In the genomic region with DNA sequence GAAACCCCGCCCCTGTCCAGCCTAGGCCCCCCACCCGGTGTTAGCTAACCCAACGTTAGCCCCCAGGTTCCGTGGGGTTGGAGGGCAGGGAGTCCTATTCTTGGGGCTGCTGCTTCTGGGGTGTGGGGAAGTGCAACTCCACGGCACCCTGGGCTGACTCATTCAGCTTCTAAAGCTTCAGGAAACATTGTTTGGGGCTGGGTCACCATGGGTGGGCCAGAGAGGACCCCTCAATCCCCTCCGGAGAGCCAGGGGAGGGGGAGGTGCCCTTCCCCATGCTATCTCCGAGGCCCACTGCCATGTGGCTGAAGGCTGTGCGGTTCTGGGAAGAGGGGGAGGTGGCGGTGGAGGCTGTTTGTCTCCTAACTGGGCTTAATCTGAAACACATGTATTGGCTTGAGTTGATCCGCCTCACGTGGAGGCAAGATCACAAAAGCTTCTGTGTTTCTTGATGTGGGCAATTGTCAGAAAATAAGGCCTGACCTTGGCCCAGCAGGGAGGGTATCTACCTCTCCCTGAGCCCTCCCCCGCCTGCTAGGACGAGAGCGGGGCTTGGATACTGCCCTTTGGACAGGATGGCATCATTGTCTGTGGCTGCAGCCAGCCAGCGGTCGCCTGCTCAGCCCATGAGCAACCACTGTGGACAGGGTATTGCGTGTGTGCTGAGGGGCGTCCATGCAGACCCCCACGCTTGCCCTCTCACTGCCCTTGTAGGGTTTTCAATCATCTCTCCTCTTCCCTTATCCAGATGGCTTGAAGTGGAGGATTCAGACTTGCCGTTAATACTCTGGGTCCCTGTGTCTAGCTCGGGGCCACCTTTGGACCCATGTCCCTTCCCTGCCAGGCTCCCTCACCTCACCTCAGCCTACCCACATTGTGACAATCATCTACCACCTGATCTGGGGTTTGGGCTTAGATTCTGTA, we compare ENCODE assay signal across 1 cellular context.
TF ChIP-seq lines count a peak whose summit lies in the region.

No MANE protein-coding gene starts in this region.

TF ChIP-seq in HepG2, 621 proteins besides CTCF, POLR2A, EP300 and RAD21 (continued from another document and continues in another):
- TF ChIP-seq, protein P1, sequence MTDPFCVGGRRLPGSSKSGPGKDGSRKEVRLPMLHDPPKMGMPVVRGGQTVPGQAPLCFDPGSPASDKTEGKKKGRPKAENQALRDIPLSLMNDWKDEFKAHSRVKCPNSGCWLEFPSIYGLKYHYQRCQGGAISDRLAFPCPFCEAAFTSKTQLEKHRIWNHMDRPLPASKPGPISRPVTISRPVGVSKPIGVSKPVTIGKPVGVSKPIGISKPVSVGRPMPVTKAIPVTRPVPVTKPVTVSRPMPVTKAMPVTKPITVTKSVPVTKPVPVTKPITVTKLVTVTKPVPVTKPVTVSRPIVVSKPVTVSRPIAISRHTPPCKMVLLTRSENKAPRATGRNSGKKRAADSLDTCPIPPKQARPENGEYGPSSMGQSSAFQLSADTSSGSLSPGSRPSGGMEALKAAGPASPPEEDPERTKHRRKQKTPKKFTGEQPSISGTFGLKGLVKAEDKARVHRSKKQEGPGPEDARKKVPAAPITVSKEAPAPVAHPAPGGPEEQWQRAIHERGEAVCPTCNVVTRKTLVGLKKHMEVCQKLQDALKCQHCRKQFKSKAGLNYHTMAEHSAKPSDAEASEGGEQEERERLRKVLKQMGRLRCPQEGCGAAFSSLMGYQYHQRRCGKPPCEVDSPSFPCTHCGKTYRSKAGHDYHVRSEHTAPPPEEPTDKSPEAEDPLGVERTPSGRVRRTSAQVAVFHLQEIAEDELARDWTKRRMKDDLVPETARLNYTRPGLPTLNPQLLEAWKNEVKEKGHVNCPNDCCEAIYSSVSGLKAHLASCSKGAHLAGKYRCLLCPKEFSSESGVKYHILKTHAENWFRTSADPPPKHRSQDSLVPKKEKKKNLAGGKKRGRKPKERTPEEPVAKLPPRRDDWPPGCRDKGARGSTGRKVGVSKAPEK (CRISPR knock-in tag; IDR thresholded peaks at IDR 0.05; ENCODE audit: borderline replicate concordance) = no peak
- TF ChIP-seq NCOA5 (CRISPR knock-in tag; IDR thresholded peaks at IDR 0.05) (0 out of 2 replicates have a peak, but pooled peaks have one; percentile 36), ZSCAN5A (CRISPR knock-in tag; IDR thresholded peaks at IDR 0.05; ENCODE audit: borderline replicate concordance) (no peak; the same call in 1 of the 2 replicates), ZNF34 (CRISPR knock-in tag; IDR thresholded peaks at IDR 0.05; ENCODE audit: borderline replicate concordance) (no peak), HNRNPK (IDR thresholded peaks at IDR 0.05; ENCODE audit: low read depth, low read length, poor library complexity, severe bottlenecking) (no peak), ZGPAT (CRISPR knock-in tag; IDR thresholded peaks at IDR 0.05) (peak; percentile 93), NR3C1 (CRISPR knock-in tag; IDR thresholded peaks at IDR 0.05) (no peak), ATM (IDR thresholded peaks at IDR 0.05; ENCODE audit: borderline replicate concordance) (no peak), FOXC1 (CRISPR knock-in tag; IDR thresholded peaks at IDR 0.05; ENCODE audit: borderline replicate concordance) (peak; percentile 58; the same call in 1 of the 2 replicates), NFAT5 (CRISPR knock-in tag; IDR thresholded peaks at IDR 0.05) (no peak), MIXL1 (CRISPR knock-in tag; IDR thresholded peaks at IDR 0.05) (no peak), SIN3B (IDR thresholded peaks at IDR 0.05; ENCODE audit: low read length) (peak; percentile 23; the same call in 1 of the 2 replicates), FOXA3 (CRISPR knock-in tag; IDR thresholded peaks at IDR 0.05) (peak; percentile 79), RFX5 (IDR thresholded peaks at IDR 0.05; ENCODE audit: low read depth, low read length) (peak; percentile 57; the same call in 1 of the 2 replicates), IRF9 (CRISPR knock-in tag; IDR thresholded peaks at IDR 0.05; ENCODE audit: borderline replicate concordance) (peak; percentile 57), ZZZ3 (CRISPR knock-in tag; IDR thresholded peaks at IDR 0.05; ENCODE audit: borderline replicate concordance) (no peak), ZNF496 (CRISPR knock-in tag; IDR thresholded peaks at IDR 0.05; ENCODE audit: insufficient replicate concordance) (no peak), ZNF577 (CRISPR knock-in tag; IDR thresholded peaks at IDR 0.05; ENCODE audit: borderline replicate concordance, low read depth) (no peak), MAFK (conservative IDR thresholded peaks at IDR 0.05 in 1 of 2, IDR thresholded peaks at IDR 0.05 in 1 of 2; ENCODE audit: low read length in 2 of 2) (no peak), PAX8 (CRISPR knock-in tag; IDR thresholded peaks at IDR 0.05; ENCODE audit: borderline replicate concordance) (0 out of 2 replicates have a peak, but pooled peaks have one; percentile 36), ZNF256 (CRISPR knock-in tag; conservative IDR thresholded peaks at IDR 0.05) (no peak), ZNF768 (CRISPR knock-in tag; IDR thresholded peaks at IDR 0.05) (peak; percentile 46; the same call in 1 of the 2 replicates), PREB (CRISPR knock-in tag; IDR thresholded peaks at IDR 0.05) (no peak), BCL3 (CRISPR knock-in tag; IDR thresholded peaks at IDR 0.05) (no peak), HNRNPLL (IDR thresholded peaks at IDR 0.05; ENCODE audit: low read depth, low read length, poor library complexity, severe bottlenecking) (no peak)
- TF ChIP-seq, protein P2, sequence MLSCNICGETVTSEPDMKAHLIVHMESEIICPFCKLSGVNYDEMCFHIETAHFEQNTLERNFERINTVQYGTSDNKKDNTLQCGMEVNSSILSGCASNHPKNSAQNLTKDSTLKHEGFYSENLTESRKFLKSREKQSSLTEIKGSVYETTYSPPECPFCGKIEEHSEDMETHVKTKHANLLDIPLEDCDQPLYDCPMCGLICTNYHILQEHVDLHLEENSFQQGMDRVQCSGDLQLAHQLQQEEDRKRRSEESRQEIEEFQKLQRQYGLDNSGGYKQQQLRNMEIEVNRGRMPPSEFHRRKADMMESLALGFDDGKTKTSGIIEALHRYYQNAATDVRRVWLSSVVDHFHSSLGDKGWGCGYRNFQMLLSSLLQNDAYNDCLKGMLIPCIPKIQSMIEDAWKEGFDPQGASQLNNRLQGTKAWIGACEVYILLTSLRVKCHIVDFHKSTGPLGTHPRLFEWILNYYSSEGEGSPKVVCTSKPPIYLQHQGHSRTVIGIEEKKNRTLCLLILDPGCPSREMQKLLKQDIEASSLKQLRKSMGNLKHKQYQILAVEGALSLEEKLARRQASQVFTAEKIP (CRISPR knock-in tag; IDR thresholded peaks at IDR 0.05; ENCODE audit: borderline replicate concordance) = no peak; the same call in 1 of the 2 replicates
- TF ChIP-seq, protein P3, sequence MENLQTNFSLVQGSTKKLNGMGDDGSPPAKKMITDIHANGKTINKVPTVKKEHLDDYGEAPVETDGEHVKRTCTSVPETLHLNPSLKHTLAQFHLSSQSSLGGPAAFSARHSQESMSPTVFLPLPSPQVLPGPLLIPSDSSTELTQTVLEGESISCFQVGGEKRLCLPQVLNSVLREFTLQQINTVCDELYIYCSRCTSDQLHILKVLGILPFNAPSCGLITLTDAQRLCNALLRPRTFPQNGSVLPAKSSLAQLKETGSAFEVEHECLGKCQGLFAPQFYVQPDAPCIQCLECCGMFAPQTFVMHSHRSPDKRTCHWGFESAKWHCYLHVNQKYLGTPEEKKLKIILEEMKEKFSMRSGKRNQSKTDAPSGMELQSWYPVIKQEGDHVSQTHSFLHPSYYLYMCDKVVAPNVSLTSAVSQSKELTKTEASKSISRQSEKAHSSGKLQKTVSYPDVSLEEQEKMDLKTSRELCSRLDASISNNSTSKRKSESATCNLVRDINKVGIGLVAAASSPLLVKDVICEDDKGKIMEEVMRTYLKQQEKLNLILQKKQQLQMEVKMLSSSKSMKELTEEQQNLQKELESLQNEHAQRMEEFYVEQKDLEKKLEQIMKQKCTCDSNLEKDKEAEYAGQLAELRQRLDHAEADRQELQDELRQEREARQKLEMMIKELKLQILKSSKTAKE (CRISPR knock-in tag; IDR thresholded peaks at IDR 0.05; ENCODE audit: borderline replicate concordance) = peak; percentile 90
- TF ChIP-seq, protein P4, sequence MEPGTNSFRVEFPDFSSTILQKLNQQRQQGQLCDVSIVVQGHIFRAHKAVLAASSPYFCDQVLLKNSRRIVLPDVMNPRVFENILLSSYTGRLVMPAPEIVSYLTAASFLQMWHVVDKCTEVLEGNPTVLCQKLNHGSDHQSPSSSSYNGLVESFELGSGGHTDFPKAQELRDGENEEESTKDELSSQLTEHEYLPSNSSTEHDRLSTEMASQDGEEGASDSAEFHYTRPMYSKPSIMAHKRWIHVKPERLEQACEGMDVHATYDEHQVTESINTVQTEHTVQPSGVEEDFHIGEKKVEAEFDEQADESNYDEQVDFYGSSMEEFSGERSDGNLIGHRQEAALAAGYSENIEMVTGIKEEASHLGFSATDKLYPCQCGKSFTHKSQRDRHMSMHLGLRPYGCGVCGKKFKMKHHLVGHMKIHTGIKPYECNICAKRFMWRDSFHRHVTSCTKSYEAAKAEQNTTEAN (CRISPR knock-in tag; conservative IDR thresholded peaks at IDR 0.05) = no peak
